Comparison of ENCODE assay signal across 20 cellular contexts in genomic region chr1:33792651-33793050, GRCh38.
A peak's percentile ranks its signal among the peaks of the same experiment; 100 is the strongest.
DNase-seq lines count a peak whose midpoint lies in the region; ATAC-seq and TF ChIP-seq lines count a peak whose summit lies in the region.
"Had no signal": no experiment of that assay in that cellular context is flagged by ENCODE, and none has a peak within 500 bp of the region (broad histone marks: within the 10 kb centered on the region; RNA-seq: fewer than 3 reads in every experiment).

No MANE protein-coding gene starts in this region.

- POLR2A ChIA-PET in SK-N-SH (lab: Yijun Ruan, JAX): no interaction called here

- H3K4me2 ChIP-seq in SK-N-SH (no peak overlapping the region), Karpas-422 (ENCODE audit: low read depth, low read length, poor library complexity, severe bottlenecking) (peak overlapping the region; percentile 74)
- H3K4me2 ChIP-seq: A549, KMS-11 had no signal

- ATAC-seq in SK-N-SH treated with all-trans-retinoic acid at 6 μM for 48 hours (no peak), GM19455 (IDR thresholded peaks at IDR 0.05; ENCODE audit: unreplicated experiment) (no peak)
- ATAC-seq in activated T-cell treated with anti-CD3 and anti-CD28 coated beads, Interleukin-2, amount 50 U/mL, for 72 hours (replicated peaks in 1 of 2): no peak
- ATAC-seq: A549, HCT116 had no signal

- CTCF ChIA-PET in SK-N-SH (lab: Yijun Ruan, JAX): interaction anchor here (0.7 to 0.9 kb wide), 2 partner anchors 11 kb away, joined by 3 to 4 read pairs; no protein-coding TSS in a partner anchor

- H3K27ac ChIP-seq in SK-N-SH (ENCODE audit: low read depth in 2 of 2, low read length in 1 of 2) (no peak overlapping the region), Karpas-422 (ENCODE audit: low read length) (no peak overlapping the region)
- H3K27ac ChIP-seq: 22Rv1, A549, HL-60, KMS-11 had no signal

- 4% methylated on average over 1 of the region's 4 CpGs for WGBS in SK-N-SH (ENCODE audit: low lambda C conversion rate)

- H3K36me3 ChIP-seq in SK-N-SH (replicated peaks in 1 of 2; ENCODE audit: control insufficient read depth in 1 of 2, insufficient read depth in 2 of 2, low read length in 1 of 2) (no peaks in the 10 kb centered on the region), Karpas-422 (ENCODE audit: insufficient read depth, low read length) (no peaks in the 10 kb centered on the region)
- H3K36me3 ChIP-seq: BE2C had no signal

- DNase-seq in SK-N-SH (peak; percentile 33), Karpas-422 (peak; percentile 92), osteocyte (ENCODE audit: extremely low spot score, unreplicated experiment) (peak; percentile 40), DMS53 treated with DMSO at 0.1 percent for 48 hours (lab: John Stamatoyannopoulos, UW; ENCODE audit: unreplicated experiment) (no peak)
- no peak for DNase-seq in activated T-cell treated with anti-CD3 and anti-CD28 coated beads, Interleukin-2, amount 50 U/mL, for 72 hours
- DNase-seq: BE2C; CD4-positive, alpha-beta memory T cell; DMS153; DMS79 treated with DMSO at 0.1 percent for 48 hours; GF-D8; GOT3; H7 had no signal

- TF ChIP-seq CTCF in SK-N-SH (IDR thresholded peaks at IDR 0.05) (no peak), osteocyte (IDR thresholded peaks at IDR 0.05) (no peak)

- no peak overlapping the region for H3K4me3 Mint-ChIP-seq in osteocyte (ENCODE audit: unreplicated experiment)
- H3K4me3 Mint-ChIP-seq in activated T-cell treated with anti-CD3 and anti-CD28 coated beads, Interleukin-2, amount 50 U/mL, for 72 hours: no peak overlapping the region
- H3K4me3 Mint-ChIP-seq: CD14-positive monocyte; CD4-positive, alpha-beta memory T cell had no signal

- H3K27me3 ChIP-seq in SK-N-SH (ENCODE audit: insufficient read depth) (no peaks in the 10 kb centered on the region), Karpas-422 (ENCODE audit: low read length) (no peaks in the 10 kb centered on the region)
- H3K27me3 ChIP-seq: BE2C had no signal

- H3K4me3 ChIP-seq in SK-N-SH (ENCODE audit: low read depth in 2 of 2, low read length in 1 of 2) (no peak overlapping the region), Karpas-422 (ENCODE audit: low read length) (peak overlapping the region; percentile 40; the same call in 1 of the 2 replicates)
- H3K4me3 ChIP-seq: A549 had no signal

- no peaks in the 10 kb centered on the region for H3K36me3 Mint-ChIP-seq in osteocyte (ENCODE audit: unreplicated experiment)
- H3K36me3 Mint-ChIP-seq in activated T-cell treated with anti-CD3 and anti-CD28 coated beads, Interleukin-2, amount 50 U/mL, for 72 hours (ENCODE audit: insufficient read depth in 2 of 2): peaks cover 0 to 2% of the 10 kb centered on the region in 2 donors
- H3K36me3 Mint-ChIP-seq: CD14-positive monocyte had no signal

- TF ChIP-seq EP300 in SK-N-SH (IDR thresholded peaks at IDR 0.05; ENCODE audit: borderline replicate concordance in 1 of 2, low read depth in 1 of 2, low read length in 1 of 2): peak in 1 of 2 experiments; percentile 22; a peak in 1 of 4 replicates

- no peaks in the 10 kb centered on the region for H3K4me1 Mint-ChIP-seq in osteocyte (ENCODE audit: unreplicated experiment)
- H3K4me1 Mint-ChIP-seq in activated T-cell treated with anti-CD3 and anti-CD28 coated beads, Interleukin-2, amount 50 U/mL, for 72 hours (ENCODE audit: low read depth): no peaks in the 10 kb centered on the region
- H3K4me1 Mint-ChIP-seq: CD14-positive monocyte; CD4-positive, alpha-beta memory T cell had no signal

- H4K20me1 ChIP-seq in SK-N-SH (ENCODE audit: insufficient read depth) (no peaks in the 10 kb centered on the region), Karpas-422 (ENCODE audit: insufficient read depth, low read depth, low read length) (no peaks in the 10 kb centered on the region; the same call in 1 of the 2 replicates)

- no peaks in the 10 kb centered on the region for H3F3A ChIP-seq in SK-N-SH (replicated peaks; ENCODE audit: insufficient read depth)

- no peak for TF ChIP-seq RAD21 in SK-N-SH (IDR thresholded peaks at IDR 0.05; ENCODE audit: low read length)

- no peaks in the 10 kb centered on the region for H3K79me2 ChIP-seq in SK-N-SH (ENCODE audit: insufficient read depth)
- no peaks in the 10 kb centered on the region for H3K79me2 ChIP-seq in Karpas-422 (ENCODE audit: low read length)

- H3K9me3 ChIP-seq in SK-N-SH (0 out of 2 replicates have a peak, but pooled peaks cover 2% of the 10 kb centered on the region), Karpas-422 (ENCODE audit: low read length) (0 out of 2 replicates have a peak, but pooled peaks cover 4% of the 10 kb centered on the region)
- H3K9me3 ChIP-seq: A549, BE2C had no signal

- no peak overlapping the region for H2AFZ ChIP-seq in SK-N-SH (ENCODE audit: low read depth)
- no peak overlapping the region for H2AFZ ChIP-seq in Karpas-422 (ENCODE audit: low read length)

- no peak overlapping the region for H3K27ac Mint-ChIP-seq in osteocyte (ENCODE audit: unreplicated experiment)
- no peak overlapping the region for H3K27ac Mint-ChIP-seq in activated T-cell treated with anti-CD3 and anti-CD28 coated beads, Interleukin-2, amount 50 U/mL, for 72 hours
- H3K27ac Mint-ChIP-seq: CD14-positive monocyte; CD4-positive, alpha-beta memory T cell had no signal

- peaks cover 31% of the 10 kb centered on the region for H3K9me3 Mint-ChIP-seq in osteocyte (ENCODE audit: unreplicated experiment)
- H3K9me3 Mint-ChIP-seq in activated T-cell treated with anti-CD3 and anti-CD28 coated beads, Interleukin-2, amount 50 U/mL, for 72 hours: peaks cover 4 to 8% of the 10 kb centered on the region in 2 donors

- H3K9ac ChIP-seq in SK-N-SH (no peak overlapping the region), Karpas-422 (ENCODE audit: low read length) (peak overlapping the region; percentile 12; the same call in 1 of the 2 replicates)
- H3K9ac ChIP-seq: KMS-11 had no signal

- H3K27me3 Mint-ChIP-seq in osteocyte (ENCODE audit: unreplicated experiment): no peaks in the 10 kb centered on the region
- H3K27me3 Mint-ChIP-seq in activated T-cell treated with anti-CD3 and anti-CD28 coated beads, Interleukin-2, amount 50 U/mL, for 72 hours (ENCODE audit: low read depth): peaks cover 7% of the 10 kb centered on the region

- H3K9me2 ChIP-seq in SK-N-SH: no peaks in the 10 kb centered on the region
- no peaks in the 10 kb centered on the region for H3K9me2 ChIP-seq in Karpas-422 (replicated peaks; ENCODE audit: insufficient read depth, low read length)

- H3K4me1 ChIP-seq in SK-N-SH (ENCODE audit: control insufficient read depth in 1 of 2, insufficient read depth in 2 of 2, low read depth in 1 of 2, low read length in 1 of 2) (peaks cover 0 to 6% of the 10 kb centered on the region in 2 experiments; a peak in 1 of 4 replicates), Karpas-422 (ENCODE audit: low read length) (peaks cover 30% of the 10 kb centered on the region)
- H3K4me1 ChIP-seq: A549, BE2C had no signal

TF ChIP-seq in SK-N-SH, 30 proteins besides CTCF, POLR2A, EP300 and RAD21 (continues in another document):
- TF ChIP-seq RCOR1 (IDR thresholded peaks at IDR 0.05; ENCODE audit: low read length) (no peak), SIN3A (IDR thresholded peaks at IDR 0.05; ENCODE audit: borderline replicate concordance, low read depth, low read length) (no peak), TAF1 (IDR thresholded peaks at IDR 0.05; ENCODE audit: borderline replicate concordance, low read depth, low read length) (no peak), FOSL2 (IDR thresholded peaks at IDR 0.05; ENCODE audit: borderline replicate concordance, low read depth) (no peak), FOXJ3 (CRISPR knock-in tag; IDR thresholded peaks at IDR 0.05) (no peak), ELF1 (IDR thresholded peaks at IDR 0.05) (no peak), RFX5 (IDR thresholded peaks at IDR 0.05; ENCODE audit: low read length) (no peak), FOXM1 (IDR thresholded peaks at IDR 0.05; ENCODE audit: low read depth) (no peak), POLR2AphosphoS5 (IDR thresholded peaks at IDR 0.05; ENCODE audit: low read depth, low read length) (no peak), YY1 (IDR thresholded peaks at IDR 0.05; ENCODE audit: low read depth) (no peak), EZH2phosphoT487 (IDR thresholded peaks at IDR 0.05; ENCODE audit: borderline replicate concordance, low read depth) (no peak), RXRA (IDR thresholded peaks at IDR 0.05; ENCODE audit: borderline replicate concordance, low read depth) (no peak)
- TF ChIP-seq, protein P1, sequence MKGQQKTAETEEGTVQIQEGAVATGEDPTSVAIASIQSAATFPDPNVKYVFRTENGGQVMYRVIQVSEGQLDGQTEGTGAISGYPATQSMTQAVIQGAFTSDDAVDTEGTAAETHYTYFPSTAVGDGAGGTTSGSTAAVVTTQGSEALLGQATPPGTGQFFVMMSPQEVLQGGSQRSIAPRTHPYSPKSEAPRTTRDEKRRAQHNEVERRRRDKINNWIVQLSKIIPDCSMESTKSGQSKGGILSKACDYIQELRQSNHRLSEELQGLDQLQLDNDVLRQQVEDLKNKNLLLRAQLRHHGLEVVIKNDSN (IDR thresholded peaks at IDR 0.05; ENCODE audit: borderline replicate concordance, low read depth): no peak

TF ChIP-seq in SK-N-SH treated with all-trans-retinoic acid at 6 μM for 48 hours, 23 proteins besides CTCF, POLR2A, EP300 and RAD21:
- no peak for TF ChIP-seq POU6F1 (CRISPR knock-in tag; IDR thresholded peaks at IDR 0.05; ENCODE audit: borderline replicate concordance, low read depth)
- TF ChIP-seq ARNTL (CRISPR knock-in tag; IDR thresholded peaks at IDR 0.05; ENCODE audit: borderline replicate concordance, low read depth): no peak
- TF ChIP-seq ZFP3 (CRISPR knock-in tag; IDR thresholded peaks at IDR 0.05): no peak
- no peak for TF ChIP-seq CSDC2 (CRISPR knock-in tag; IDR thresholded peaks at IDR 0.05)
TF ChIP-seq in SK-N-SH treated with all-trans-retinoic acid at 6 μM for 48 hours: peak in this region for 0.

Comparison
In these comparisons a context has a peak if more than half of its experiments do, and no peak if none do; other contexts are left out.
1. DNase-seq: peak in SK-N-SH (single experiment), Karpas-422 (single experiment) and osteocyte (single experiment); none in DMS53 treated with DMSO at 0.1 percent for 48 hours (single experiment) and activated T-cell treated with anti-CD3 and anti-CD28 coated beads, Interleukin-2, amount 50 U/mL, for 72 hours (0 of 2).